In genomic region chr4:168411318-168412150, GRCh38 we compare ENCODE assay signal across 1 cellular context.
A peak's percentile ranks its signal among the peaks of the same experiment; 100 is the strongest.
TF ChIP-seq lines count a peak whose summit lies in the region.

No MANE protein-coding gene starts in this region.

TF ChIP-seq in K562, 482 proteins besides CTCF, POLR2A, EP300 and RAD21 (continued from another document):
- peak; percentile 32; the same call in 1 of the 2 replicates for TF ChIP-seq MGA (IDR thresholded peaks at IDR 0.05)
- TF ChIP-seq EZH2 (IDR thresholded peaks at IDR 0.05; ENCODE audit: borderline replicate concordance, low read depth, low read length): no peak
- no peak for TF ChIP-seq ZBTB17 (CRISPR knock-in tag; IDR thresholded peaks at IDR 0.05)
- TF ChIP-seq TRIM24 (IDR thresholded peaks at IDR 0.05): peak in 1 of 2 experiments; percentile 20; a peak in 1 of 4 replicates
- TF ChIP-seq ATF7 (IDR thresholded peaks at IDR 0.05): peak; percentile 75; the same call in 1 of the 2 replicates
- TF ChIP-seq ZBTB33 (CRISPR knock-in tag; IDR thresholded peaks at IDR 0.05): no peak
- no peak for TF ChIP-seq NCOA6 (IDR thresholded peaks at IDR 0.05)
- no peak for TF ChIP-seq JUN (IDR thresholded peaks at IDR 0.05; ENCODE audit: borderline replicate concordance, low read depth, low read length)
- TF ChIP-seq JUN (CRISPR knock-in tag; IDR thresholded peaks at IDR 0.05; ENCODE audit: borderline replicate concordance): no peak
- no peak for TF ChIP-seq ZFP91 (CRISPR knock-in tag; IDR thresholded peaks at IDR 0.05)
- no peak for TF ChIP-seq NR2C1 (IDR thresholded peaks at IDR 0.05)
- TF ChIP-seq NR2C1 (tag; IDR thresholded peaks at IDR 0.05): 0 out of 2 replicates have a peak, but pooled peaks have one; percentile 20
- no peak for TF ChIP-seq SRSF1 (IDR thresholded peaks at IDR 0.05; ENCODE audit: low read depth, low read length)
- no peak for TF ChIP-seq PRPF4 (IDR thresholded peaks at IDR 0.05; ENCODE audit: insufficient read depth, low read depth, low read length, poor library complexity, severe bottlenecking)
- TF ChIP-seq MCM2 (IDR thresholded peaks at IDR 0.05; ENCODE audit: low read depth): no peak
- TF ChIP-seq EP400 (IDR thresholded peaks at IDR 0.05): peak; percentile 21; the same call in 1 of the 2 replicates
- TF ChIP-seq ATF4 (CRISPR knock-in tag; IDR thresholded peaks at IDR 0.05): peak; percentile 98
- no peak for TF ChIP-seq CBX8 (IDR thresholded peaks at IDR 0.05; ENCODE audit: borderline replicate concordance, extremely low read depth, low read depth, low read length, poor library complexity, severe bottlenecking)
- TF ChIP-seq ZSCAN32 (CRISPR knock-in tag; IDR thresholded peaks at IDR 0.05): peak; percentile 96
- TF ChIP-seq ZNF766 (CRISPR knock-in tag; conservative IDR thresholded peaks at IDR 0.05): 0 out of 2 replicates have a peak, but pooled peaks have one; percentile 19
- TF ChIP-seq SMAD4 (CRISPR knock-in tag; conservative IDR thresholded peaks at IDR 0.05): peak; percentile 80
- peak; percentile 20; the same call in 1 of the 2 replicates for TF ChIP-seq KLF6 (CRISPR knock-in tag; IDR thresholded peaks at IDR 0.05; ENCODE audit: borderline replicate concordance)
- TF ChIP-seq FOXO4 (CRISPR knock-in tag; IDR thresholded peaks at IDR 0.05): no peak
- TF ChIP-seq PCBP2 (IDR thresholded peaks at IDR 0.05; ENCODE audit: low read depth, low read length, poor library complexity, severe bottlenecking): no peak
- no peak for TF ChIP-seq ZNF655 (CRISPR knock-in tag; IDR thresholded peaks at IDR 0.05)
- no peak for TF ChIP-seq ZNF76 (CRISPR knock-in tag; IDR thresholded peaks at IDR 0.05; ENCODE audit: borderline replicate concordance)
- TF ChIP-seq CEBPB (tag; IDR thresholded peaks at IDR 0.05): peak; percentile 95
- no peak for TF ChIP-seq STAG1 (CRISPR knock-in tag; IDR thresholded peaks at IDR 0.05; ENCODE audit: borderline replicate concordance)
- TF ChIP-seq L3MBTL2 (IDR thresholded peaks at IDR 0.05): peak; percentile 29; the same call in 1 of the 2 replicates
- TF ChIP-seq CEBPG (CRISPR knock-in tag; IDR thresholded peaks at IDR 0.05): 0 out of 2 replicates have a peak, but pooled peaks have one; percentile 28
- TF ChIP-seq CEBPG (tag; conservative IDR thresholded peaks at IDR 0.05 in 1 of 2, IDR thresholded peaks at IDR 0.05 in 1 of 2): peak; percentile 97
- TF ChIP-seq ZNF589 (CRISPR knock-in tag; IDR thresholded peaks at IDR 0.05; ENCODE audit: low read depth): peak; percentile 55; the same call in 1 of the 2 replicates
- peak; percentile 96 for TF ChIP-seq ATF3 (IDR thresholded peaks at IDR 0.05)
- no peak for TF ChIP-seq ATF3 (CRISPR knock-in tag; conservative IDR thresholded peaks at IDR 0.05)
- peak; percentile 95 for TF ChIP-seq IRF9 (tag; IDR thresholded peaks at IDR 0.05)
- TF ChIP-seq NR2C2 (CRISPR knock-in tag; IDR thresholded peaks at IDR 0.05): no peak
- TF ChIP-seq NR2C2 (tag; IDR thresholded peaks at IDR 0.05): 0 out of 2 replicates have a peak, but pooled peaks have one; percentile 12
- peak; percentile 82 for TF ChIP-seq JUND (IDR thresholded peaks at IDR 0.05; ENCODE audit: borderline replicate concordance, low read depth, low read length)
- peak; percentile 76; the same call in 1 of the 3 replicates for TF ChIP-seq JUND (tag; IDR thresholded peaks at IDR 0.05; ENCODE audit: borderline replicate concordance, low read depth, low read length)
